8 cellular contexts compared by ENCODE assay signal in genomic region chr20:44384423-44385027, GRCh38. TPM values are rescaled to one million over a fixed set of nuclear protein-coding genes. Genes with fewer than 3 reads are reported as not detected.
A peak's percentile ranks its signal among the peaks of the same experiment; 100 is the strongest.
DNase-seq lines count a peak whose midpoint lies in the region; ATAC-seq, FAIRE-seq and TF ChIP-seq lines count a peak whose summit lies in the region.

No MANE protein-coding gene starts in this region.

- H3K36me3 ChIP-seq in GM06990 (ENCODE audit: control insufficient read depth, insufficient read depth, low read length) (no peaks in the 10 kb centered on the region), SJCRH30 (no peaks in the 10 kb centered on the region), gastroesophageal sphincter (no peaks in the 10 kb centered on the region), pancreas (no peaks in the 10 kb centered on the region), upper lobe of left lung (no peaks in the 10 kb centered on the region)

- ATAC-seq in gastroesophageal sphincter (peak; percentile 69), pancreas (peak; percentile 82 to 87 (median 84)), upper lobe of left lung (ENCODE audit: low FRiP score in 2 of 2) (peak; percentile 69 to 73), HG03469 (IDR thresholded peaks at IDR 0.05; ENCODE audit: unreplicated experiment) (no peak)

- H3K27ac ChIP-seq in SJCRH30 (no peak overlapping the region), gastroesophageal sphincter (no peak overlapping the region), pancreas (no peak overlapping the region), upper lobe of left lung (no peak overlapping the region)

- intact Hi-C loops in pancreas (cut with DNase I), result loop anchor here in 1 of 3 donors (5.0 kb wide), 1 partner anchor 167 kb away; no protein-coding TSS in a partner anchor

- FAIRE-seq in pancreas (lab: Jason Lieb, UNC), result no peak

- no peak for TF ChIP-seq POLR2A in gastroesophageal sphincter (IDR thresholded peaks at IDR 0.05)
- no peak for TF ChIP-seq POLR2A in upper lobe of left lung (IDR thresholded peaks at IDR 0.05)

- H3K4me1 ChIP-seq in SJCRH30 (no peaks in the 10 kb centered on the region), gastroesophageal sphincter (peaks cover 0 to 8% (median 4%) of the 10 kb centered on the region in 3 donors), pancreas (peaks cover 0 to 4% (median 0%) of the 10 kb centered on the region in 3 donors), upper lobe of left lung (peaks cover 0 to 9% (median 5%) of the 10 kb centered on the region in 4 donors)

- H3K4me3 ChIP-seq in GM06990 (replicated peaks; ENCODE audit: low read depth, low read length) (no peak overlapping the region), SJCRH30 (no peak overlapping the region), gastroesophageal sphincter (no peak overlapping the region), pancreas (no peak overlapping the region), upper lobe of left lung (no peak overlapping the region)

- H3K9me3 ChIP-seq in SJCRH30 (replicated peaks) (no peaks in the 10 kb centered on the region), gastroesophageal sphincter (no peaks in the 10 kb centered on the region), pancreas (no peaks in the 10 kb centered on the region), upper lobe of left lung (no peaks in the 10 kb centered on the region)

- DNase-seq in GM06990 (ENCODE audit: extremely low read depth, insufficient read length), result peak; percentile 64
- peak; percentile 66 for DNase-seq in LoVo (ENCODE audit: low spot score)
- DNase-seq in SJCRH30, result peak; percentile 83 to 89
- peak; percentile 68 for DNase-seq in activated effector memory CD4-positive, alpha-beta T cell treated with Interleukin-2 at 50 U/mL for 16 hours
- DNase-seq in pancreas, result peak; percentile 62 to 97 (median 82)
- peak; percentile 83 to 96 for DNase-seq in upper lobe of left lung

- 11 to 50% methylated on average over 2 to 9 of the region's 9 CpGs for WGBS in gastroesophageal sphincter (ENCODE audit: low coverage in 1 of 2), 2 donors
- 21 to 23% methylated on average over 9 of the region's 9 CpGs for WGBS in pancreas, 2 donors
- WGBS in upper lobe of left lung, 2 donors, result 19 to 20% methylated on average over 9 of the region's 9 CpGs

- TF ChIP-seq EP300 in gastroesophageal sphincter (IDR thresholded peaks at IDR 0.05) (no peak), upper lobe of left lung (IDR thresholded peaks at IDR 0.05) (no peak)

- TF ChIP-seq CTCF in GM06990 (IDR thresholded peaks at IDR 0.05; ENCODE audit: insufficient read depth, low read length, poor library complexity, severe bottlenecking), result peak; percentile 91
- TF ChIP-seq CTCF in gastroesophageal sphincter (IDR thresholded peaks at IDR 0.05), result peak; percentile 55 to 77 (median 64)
- TF ChIP-seq CTCF in pancreas (IDR thresholded peaks at IDR 0.05), result peak; percentile 57 to 74 (median 70)
- TF ChIP-seq CTCF in upper lobe of left lung (IDR thresholded peaks at IDR 0.05), result peak; percentile 36 to 85 (median 64)

- no peaks in the 10 kb centered on the region for H3K27me3 ChIP-seq in GM06990 (replicated peaks; ENCODE audit: control insufficient read depth, insufficient read depth, low read length)
- peaks cover 30% of the 10 kb centered on the region for H3K27me3 ChIP-seq in SJCRH30
- peaks cover 82% of the 10 kb centered on the region for H3K27me3 ChIP-seq in gastroesophageal sphincter
- no peaks in the 10 kb centered on the region for H3K27me3 ChIP-seq in pancreas
- no peaks in the 10 kb centered on the region for H3K27me3 ChIP-seq in upper lobe of left lung

RNA-seq across cellular contexts. Expression of gene HNF4A, which starts 29.0 kb away (rescaled TPM):
- not detected in 2 replicates for total RNA-seq in SJCRH30 (2014; rRNA removed; shearing (Covaris generic))
- total RNA-seq in gastroesophageal sphincter (not detected), pancreas (10 to 100 TPM; 19.6 to 29.2 (median 23.1) TPM), upper lobe of left lung (under 1 TPM in 4 of 6 donors, not detected in 2; under 0.01 to 0.74 (median 0.45) TPM)
- 1 to 10 TPM; 7.4 to 8.8 TPM for polyA plus RNA-seq in pancreas

RNA-seq across cellular contexts. Expression of gene R3HDML, which starts 47.7 kb away (rescaled TPM):
- total RNA-seq in SJCRH30 (2014; rRNA removed; shearing (Covaris generic)), result not detected in 2 replicates
- not detected for total RNA-seq in gastroesophageal sphincter
- total RNA-seq in pancreas, result not detected
- polyA plus RNA-seq in pancreas, result not detected
- not detected for total RNA-seq in upper lobe of left lung

Comparison
In these comparisons a context has a peak if more than half of its experiments do, and no peak if none do; other contexts are left out.
1. RNA of gene HNF4A, which starts 29.0 kb away (total RNA-seq): 19.6 to 29.2 TPM in pancreas; under 0.01 to 0.74 TPM in upper lobe of left lung, not detected in SJCRH30 and not detected in gastroesophageal sphincter; every median in the first group is over 10 times any median in the second.
2. Peak in every context shown above with its lines, with median percentiles within 50 percentile points of each other: DNase-seq and CTCF ChIP-seq.